In the genomic region with DNA sequence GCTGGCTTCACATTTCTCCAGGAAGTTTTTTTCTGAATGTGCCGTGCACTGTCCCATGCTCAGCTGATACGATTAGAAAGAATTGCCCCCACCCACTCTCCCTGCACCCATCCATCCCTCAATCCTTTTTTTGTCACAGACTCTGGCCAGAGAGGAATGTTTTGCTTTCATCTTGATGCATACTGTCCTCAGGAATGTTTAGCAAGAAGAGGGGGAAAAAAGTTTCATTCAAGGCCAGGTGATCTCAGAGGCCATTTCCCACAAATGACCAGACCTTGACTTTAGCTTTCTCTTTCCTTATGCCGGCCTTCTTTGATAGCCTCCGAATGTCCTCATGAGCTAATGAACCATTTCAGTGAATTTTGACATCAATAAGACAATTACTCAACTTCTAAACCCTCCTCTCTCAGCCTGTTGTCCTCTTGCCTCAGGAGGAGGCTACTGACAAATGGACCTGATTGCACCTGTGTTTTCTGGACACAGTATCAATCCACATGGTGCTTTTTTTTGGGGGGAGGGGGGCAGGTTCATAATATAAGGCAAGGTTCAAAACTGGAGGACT, we compare ENCODE assay signal across 12 cellular contexts.
DNase-seq lines count a peak whose midpoint lies in the region; ATAC-seq and TF ChIP-seq lines count a peak whose summit lies in the region.
"Had no signal": no experiment of that assay in that cellular context is flagged by ENCODE, and none has a peak within 500 bp of the region (broad histone marks: within the 10 kb centered on the region; RNA-seq: fewer than 3 reads in every experiment).

No MANE protein-coding gene starts in this region.

- no peak for DNase-seq in activated CD4-positive, alpha-beta T cell treated with anti-CD3 and anti-CD28 coated beads, Interleukin-2, amount 10 ng/mL, durations not matched to agents 24 days and 14 days
- no peak for DNase-seq in activated CD4-positive, alpha-beta T cell treated with anti-CD3 and anti-CD28 coated beads, Interleukin-2, amount 50 U/mL, for 48 hours
- DNase-seq in adrenal gland (peak in 5 of 7 donors; percentile 26 to 73 (median 47)), glomerular visceral epithelial cell (ENCODE audit: extremely low spot score) (peak; percentile 96), thoracic aorta (ENCODE audit: low spot score) (no peak), nephron progenitor cell (no peak), KG1 (lab: John Stamatoyannopoulos, UW) (no peak)
- no peak for DNase-seq in activated CD4-positive, alpha-beta T cell treated with anti-CD3 and anti-CD28 coated beads, Interleukin-2, amount 50 U/mL, for 1 hour
- DNase-seq: activated naive CD4-positive, alpha-beta T cell treated with anti-CD3 and anti-CD28 coated beads, Interleukin-2, amount 50 U/mL, for 16 hours; WERI-Rb-1 had no signal

- H3K9me3 ChIP-seq in adrenal gland (replicated peaks in 1 of 3) (no peaks in the 10 kb centered on the region), thoracic aorta (no peaks in the 10 kb centered on the region)
- H3K9me3 ChIP-seq: gastroesophageal sphincter had no signal

- H3K4me1 ChIP-seq in adrenal gland (replicated peaks in 1 of 2), result peaks cover 22 to 24% of the 10 kb centered on the region in 2 donors
- peaks cover 19 to 53% of the 10 kb centered on the region in 2 donors for H3K4me1 ChIP-seq in thoracic aorta (ENCODE audit: control insufficient read depth in 1 of 2, low read depth in 2 of 2)

- no peaks in the 10 kb centered on the region for H3K27me3 ChIP-seq in adrenal gland
- H3K27me3 ChIP-seq in thoracic aorta (replicated peaks; ENCODE audit: insufficient read depth), result no peaks in the 10 kb centered on the region
- H3K27me3 ChIP-seq: gastroesophageal sphincter had no signal

- no peak overlapping the region for H3K4me3 Mint-ChIP-seq in activated CD4-positive, alpha-beta T cell treated with anti-CD3 and anti-CD28 coated beads, Interleukin-2, amount 10 ng/mL, durations not matched to agents 24 days and 14 days
- no peak overlapping the region for H3K4me3 Mint-ChIP-seq in nephron progenitor cell

- 34 to 36% (median 36%) methylated on average over 4 of the region's 4 CpGs for WGBS in adrenal gland, 4 donors

- H3K27ac Mint-ChIP-seq in activated CD4-positive, alpha-beta T cell treated with anti-CD3 and anti-CD28 coated beads, Interleukin-2, amount 10 ng/mL, durations not matched to agents 24 days and 14 days, result peak overlapping the region; percentile 5
- H3K27ac Mint-ChIP-seq in nephron progenitor cell, result no peak overlapping the region

- H3K36me3 ChIP-seq in adrenal gland (replicated peaks in 1 of 2) (no peaks in the 10 kb centered on the region), thoracic aorta (no peaks in the 10 kb centered on the region)
- H3K36me3 ChIP-seq: gastroesophageal sphincter, WERI-Rb-1 had no signal

- peak in 1 of 2 donors; percentile 36 for TF ChIP-seq POLR2A in adrenal gland (IDR thresholded peaks at IDR 0.05)

- H3K27ac ChIP-seq in adrenal gland (peak overlapping the region in 3 of 5 donors; percentile 7 to 55 (median 43)), thoracic aorta (peak overlapping the region in 1 of 2 donors; percentile 24)
- H3K27ac ChIP-seq: 22Rv1, WERI-Rb-1 had no signal

- peaks cover 3% of the 10 kb centered on the region for H3K9me3 Mint-ChIP-seq in activated CD4-positive, alpha-beta T cell treated with anti-CD3 and anti-CD28 coated beads, Interleukin-2, amount 10 ng/mL, durations not matched to agents 24 days and 14 days
- no peaks in the 10 kb centered on the region for H3K9me3 Mint-ChIP-seq in nephron progenitor cell

- H3K4me3 ChIP-seq in adrenal gland (no peak overlapping the region), thoracic aorta (peak overlapping the region; percentile 15)
- H3K4me3 ChIP-seq: gastroesophageal sphincter had no signal

- TF ChIP-seq CTCF in adrenal gland (IDR thresholded peaks at IDR 0.05), result no peak
- TF ChIP-seq CTCF in thoracic aorta (IDR thresholded peaks at IDR 0.05), result no peak
- no peak for TF ChIP-seq CTCF in nephron progenitor cell (IDR thresholded peaks at IDR 0.05)

- intact Hi-C loops in activated CD4-positive, alpha-beta T cell treated with anti-CD3 and anti-CD28 coated beads, Interleukin-2, amount 10 ng/mL, durations not matched to agents 24 days and 14 days (cut with micrococcal nuclease), result loop anchor here (2.0 kb wide), 2 partner anchors 15 to 23 kb away; no protein-coding TSS in a partner anchor
- intact Hi-C loops in adrenal gland (cut with DNase I), result no loop called here

- ATAC-seq in thoracic aorta (ENCODE audit: insufficient number of reproducible peaks, low FRiP score, low read depth), result no peak
- ATAC-seq: gastroesophageal sphincter had no signal

- H3K27me3 Mint-ChIP-seq in activated CD4-positive, alpha-beta T cell treated with anti-CD3 and anti-CD28 coated beads, Interleukin-2, amount 10 ng/mL, durations not matched to agents 24 days and 14 days, result no peaks in the 10 kb centered on the region
- peaks cover 7% of the 10 kb centered on the region for H3K27me3 Mint-ChIP-seq in nephron progenitor cell (ENCODE audit: low read depth, poor library complexity)

- peaks cover 43% of the 10 kb centered on the region for H3K4me1 Mint-ChIP-seq in activated CD4-positive, alpha-beta T cell treated with anti-CD3 and anti-CD28 coated beads, Interleukin-2, amount 10 ng/mL, durations not matched to agents 24 days and 14 days
- H3K4me1 Mint-ChIP-seq in nephron progenitor cell, result peaks cover 63% of the 10 kb centered on the region

- no peaks in the 10 kb centered on the region for H3K36me3 Mint-ChIP-seq in activated CD4-positive, alpha-beta T cell treated with anti-CD3 and anti-CD28 coated beads, Interleukin-2, amount 10 ng/mL, durations not matched to agents 24 days and 14 days (ENCODE audit: low read depth)
- no peaks in the 10 kb centered on the region for H3K36me3 Mint-ChIP-seq in nephron progenitor cell (ENCODE audit: low read depth)

Comparison
In these comparisons a context has a peak if more than half of its experiments do, and no peak if none do; other contexts are left out.
1. DNase-seq: peak in adrenal gland (5 of 7) and glomerular visceral epithelial cell (single experiment); none in activated CD4-positive, alpha-beta T cell treated with anti-CD3 and anti-CD28 coated beads, Interleukin-2, amount 10 ng/mL, durations not matched to agents 24 days and 14 days (single experiment), activated CD4-positive, alpha-beta T cell treated with anti-CD3 and anti-CD28 coated beads, Interleukin-2, amount 50 U/mL, for 48 hours (0 of 2), thoracic aorta (single experiment), nephron progenitor cell (single experiment), activated CD4-positive, alpha-beta T cell treated with anti-CD3 and anti-CD28 coated beads, Interleukin-2, amount 50 U/mL, for 1 hour (single experiment) and KG1 (single experiment).